In genomic region chr1:33007190-33008050, GRCh38 we compare ENCODE assay signal across 8 cellular contexts. TPM values are rescaled to one million over a fixed set of nuclear protein-coding genes. Genes with fewer than 3 reads are reported as not detected.
DNase-seq lines count a peak whose midpoint lies in the region; ATAC-seq and TF ChIP-seq lines count a peak whose summit lies in the region.

No MANE protein-coding gene starts in this region.

- no peak overlapping the region for H4K5ac ChIP-seq in mesendoderm (ENCODE audit: low read length)

- no CpG with 5 or more reads among the region's 6 CpGs for WGBS in mesendoderm (ENCODE audit: extremely low coverage, insufficient coverage, low lambda C conversion rate)

- no peak overlapping the region for H2AK5ac ChIP-seq in mesendoderm (ENCODE audit: low read length)

- POLR2A ChIA-PET in AG04450 (lab: Yijun Ruan, JAX) = interaction anchor here (0.9 to 2.6 kb wide), 3 partner anchors 19 to 74 kb away, joined by 3 to 11 read pairs (median 3); partner anchors contain the start of gene RNF19B

- H2BK120ac ChIP-seq in mesendoderm (ENCODE audit: low read depth, low read length) = no peak overlapping the region

- TF ChIP-seq CTCF in AG04450 (IDR thresholded peaks at IDR 0.05; ENCODE audit: low read depth, low read length) (peak; percentile 80), GM06990 (IDR thresholded peaks at IDR 0.05; ENCODE audit: insufficient read depth, low read length, poor library complexity, severe bottlenecking) (peak; percentile 7)

- no peak overlapping the region for H4K8ac ChIP-seq in mesendoderm (ENCODE audit: low read depth, low read length)

- peak; percentile 79 for DNase-seq in AG04450 (ENCODE audit: low read depth, low spot score)
- no peak for DNase-seq in GM06990 (ENCODE audit: extremely low read depth, insufficient read length)
- peak; percentile 25 for DNase-seq in NCI-H69 (lab: John Stamatoyannopoulos, UW)
- peak; percentile 89 for DNase-seq in dermis blood vessel endothelial cell
- peak; percentile 82 for DNase-seq in mesendoderm

- H2BK15ac ChIP-seq in mesendoderm (replicated peaks; ENCODE audit: low read depth) = no peak overlapping the region

- H3K9me3 ChIP-seq in AG04450 (ENCODE audit: control insufficient read depth, insufficient read depth, low read length) = no peaks in the 10 kb centered on the region

- no peak overlapping the region for H3K56ac ChIP-seq in mesendoderm (ENCODE audit: low read length)

- H3K4me3 ChIP-seq in AG04450 (ENCODE audit: low read depth, low read length) (no peak overlapping the region), GM06990 (replicated peaks; ENCODE audit: low read depth, low read length) (no peak overlapping the region), mesendoderm (ENCODE audit: low read length) (no peak overlapping the region)

- H2BK5ac ChIP-seq in mesendoderm (ENCODE audit: low read length) = no peak overlapping the region

- H3K79me2 ChIP-seq in mesendoderm (ENCODE audit: control insufficient read depth, insufficient read depth, low read length) = no peaks in the 10 kb centered on the region

- H3K27me3 ChIP-seq in AG04450 (ENCODE audit: control insufficient read depth, insufficient read depth, low read length) (no peaks in the 10 kb centered on the region), GM06990 (replicated peaks; ENCODE audit: control insufficient read depth, insufficient read depth, low read length) (no peaks in the 10 kb centered on the region), mesendoderm (ENCODE audit: insufficient read depth, low read length, poor library complexity) (no peaks in the 10 kb centered on the region)

- H3K27ac ChIP-seq in AG04450 (ENCODE audit: low read depth, low read length) = no peak overlapping the region
- H3K27ac ChIP-seq in mesendoderm (ENCODE audit: low read depth, low read length) = no peak overlapping the region

- H3K4me2 ChIP-seq in mesendoderm (ENCODE audit: low read length) = no peak overlapping the region

- no peak for ATAC-seq in GM19035 (IDR thresholded peaks at IDR 0.05; ENCODE audit: unreplicated experiment)
- ATAC-seq in GM19395 (IDR thresholded peaks at IDR 0.05; ENCODE audit: unreplicated experiment) = no peak
- no peak for ATAC-seq in GM19023 (IDR thresholded peaks at IDR 0.05; ENCODE audit: unreplicated experiment)

- no peaks in the 10 kb centered on the region for H3K79me1 ChIP-seq in mesendoderm (ENCODE audit: low read length)

- peaks cover 4% of the 10 kb centered on the region for H3K4me1 ChIP-seq in mesendoderm (ENCODE audit: control insufficient read depth, low read depth, low read length)

- no peak overlapping the region for H3K18ac ChIP-seq in mesendoderm (ENCODE audit: low read length)

- no peak overlapping the region for H3K4ac ChIP-seq in mesendoderm (ENCODE audit: low read depth, low read length)

- CTCF ChIA-PET in AG04450 (lab: Charles Lee) = interaction anchor here (0.5 to 8.3 kb wide), 28 partner anchors 8 to 845 kb away, joined by 3 to 155 read pairs (median 4); partner anchors contain the start of gene RNF19B

- no peak overlapping the region for H3K9ac ChIP-seq in mesendoderm (ENCODE audit: low read length)

- H3K23ac ChIP-seq in mesendoderm (ENCODE audit: low read length) = no peak overlapping the region

- H3K36me3 ChIP-seq in GM06990 (ENCODE audit: control insufficient read depth, insufficient read depth, low read length) (peaks cover 27% of the 10 kb centered on the region), mesendoderm (ENCODE audit: control insufficient read depth, insufficient read depth, low read length) (peaks cover 13% of the 10 kb centered on the region)

RNA-seq across cellular contexts. Expression of gene AK2, which starts 29.3 kb away (rescaled TPM):
- 129 TPM in 2 replicates for polyA plus RNA-seq in AG04450 (2011; rRNA removed)
- 59.6 and 66.6 TPM in 2 replicates for polyA minus RNA-seq in AG04450 (2011; rRNA and poly(A)+ RNA removed)
- 164 and 212 TPM in 2 replicates for total RNA-seq in dermis blood vessel endothelial cell
- 101 TPM for polyA plus RNA-seq in mesendoderm (2013, experiment 1 of 2)
- 105 TPM for polyA plus RNA-seq in mesendoderm (2013, experiment 2 of 2)

RNA-seq across cellular contexts. Expression of gene RNF19B, which starts 42.8 kb away (rescaled TPM):
- polyA plus RNA-seq in AG04450 (2011; rRNA removed) = 8.5 and 10.1 TPM in 2 replicates
- polyA minus RNA-seq in AG04450 (2011; rRNA and poly(A)+ RNA removed) = 18.0 and 19.5 TPM in 2 replicates
- 18.7 and 25.3 TPM in 2 replicates for total RNA-seq in dermis blood vessel endothelial cell
- 6.6 TPM for polyA plus RNA-seq in mesendoderm (2013, experiment 1 of 2)
- polyA plus RNA-seq in mesendoderm (2013, experiment 2 of 2) = 7.1 TPM
